ENCODE assay signal across 16 cellular contexts in genomic region chr12:7127916-7128626, GRCh38. TPM values are rescaled to one million over a fixed set of nuclear protein-coding genes. Genes with fewer than 3 reads are reported as not detected.
A peak's percentile ranks its signal among the peaks of the same experiment; 100 is the strongest.
DNase-seq lines count a peak whose midpoint lies in the region; TF ChIP-seq lines count a peak whose summit lies in the region.
"Had no signal": no experiment of that assay in that cellular context is flagged by ENCODE, and none has a peak within 500 bp of the region (broad histone marks: within the 10 kb centered on the region; RNA-seq: fewer than 3 reads in every experiment).

No MANE protein-coding gene starts in this region.

- H2BK15ac ChIP-seq in H9 (ENCODE audit: low read depth, low read length): no peak overlapping the region

- peaks cover 2% of the 10 kb centered on the region for H4K20me1 ChIP-seq in H9 (ENCODE audit: control insufficient read depth, insufficient read depth, insufficient read length)

- H3K4me3 Mint-ChIP-seq in H9: peak overlapping the region; percentile 85 to 86; a peak in 4 of 5 replicates
- H3K4me3 Mint-ChIP-seq in activated CD4-positive, alpha-beta memory T cell treated with anti-CD3 and anti-CD28 coated beads, Interleukin-2, amount 10 ng/mL, durations not matched to agents 7 days and 5 days: peak overlapping the region; percentile 43
- peak overlapping the region; percentile 87 for H3K4me3 Mint-ChIP-seq in progenitor cell of endocrine pancreas (ENCODE audit: low read depth)

- H3K18ac ChIP-seq in H9 (ENCODE audit: insufficient read length, low read depth, low read length): no peak overlapping the region

- no peak overlapping the region for H4K8ac ChIP-seq in H9 (replicated peaks; ENCODE audit: insufficient read length, low read depth, low read length)

- no CpG with 5 or more reads among the region's 17 CpGs for WGBS in H9 (ENCODE audit: extremely low coverage, insufficient read length, low lambda C conversion rate)

- H3K27ac Mint-ChIP-seq in H9: no peak overlapping the region
- no peak overlapping the region for H3K27ac Mint-ChIP-seq in activated CD4-positive, alpha-beta memory T cell treated with anti-CD3 and anti-CD28 coated beads, Interleukin-2, amount 10 ng/mL, durations not matched to agents 7 days and 5 days
- peak overlapping the region; percentile 35 for H3K27ac Mint-ChIP-seq in progenitor cell of endocrine pancreas
- H3K27ac Mint-ChIP-seq: activated T-cell treated with anti-CD3 and anti-CD28 coated beads, Interleukin-2, amount 50 U/mL, for 24 hours had no signal

- H3T11ph ChIP-seq in H9 (ENCODE audit: low read length): no peak overlapping the region

- H3K27me3 Mint-ChIP-seq in H9 (ENCODE audit: low read depth): peaks cover 9% of the 10 kb centered on the region
- no peaks in the 10 kb centered on the region for H3K27me3 Mint-ChIP-seq in activated CD4-positive, alpha-beta memory T cell treated with anti-CD3 and anti-CD28 coated beads, Interleukin-2, amount 10 ng/mL, durations not matched to agents 7 days and 5 days
- no peaks in the 10 kb centered on the region for H3K27me3 Mint-ChIP-seq in progenitor cell of endocrine pancreas
- H3K27me3 Mint-ChIP-seq: activated T-cell treated with anti-CD3 and anti-CD28 coated beads, Interleukin-2, amount 50 U/mL, for 24 hours had no signal

- no peak for TF ChIP-seq CTCF in H9 (conservative IDR thresholded peaks at IDR 0.05)
- no peak for TF ChIP-seq CTCF in progenitor cell of endocrine pancreas (IDR thresholded peaks at IDR 0.05; ENCODE audit: unreplicated experiment)
- TF ChIP-seq CTCF in GM20000 (IDR thresholded peaks at IDR 0.05; ENCODE audit: extremely low read depth, missing control alignments): no peak

- H3K9me3 Mint-ChIP-seq in H9 (no peaks in the 10 kb centered on the region; a peak in 2 of 5 replicates), progenitor cell of endocrine pancreas (ENCODE audit: low read depth) (no peaks in the 10 kb centered on the region)
- no peaks in the 10 kb centered on the region for H3K9me3 Mint-ChIP-seq in activated CD4-positive, alpha-beta memory T cell treated with anti-CD3 and anti-CD28 coated beads, Interleukin-2, amount 10 ng/mL, durations not matched to agents 7 days and 5 days
- H3K9me3 Mint-ChIP-seq: activated T-cell treated with anti-CD3 and anti-CD28 coated beads, Interleukin-2, amount 50 U/mL, for 24 hours had no signal

- H3K27ac ChIP-seq in H9 (ENCODE audit: insufficient read length, low read depth, low read length) (no peak overlapping the region), iPS-20b (ENCODE audit: low read length) (no peak overlapping the region)
- H3K27ac ChIP-seq: C4-2B, epithelial cell of prostate, suprapubic skin had no signal

- H3K27me3 ChIP-seq in H9 (ENCODE audit: insufficient read depth, low read length): no peaks in the 10 kb centered on the region; the same call in 1 of the 2 replicates
- peaks cover 33% of the 10 kb centered on the region for H3K27me3 ChIP-seq in iPS-20b (ENCODE audit: insufficient read depth, low read length)
- H3K27me3 ChIP-seq: suprapubic skin had no signal

- no peak overlapping the region for H3K4me2 ChIP-seq in H9 (ENCODE audit: insufficient read depth, insufficient read length, low read length)

- peaks cover 33 to 50% of the 10 kb centered on the region in 2 experiments for H3K4me1 Mint-ChIP-seq in H9
- H3K4me1 Mint-ChIP-seq in activated CD4-positive, alpha-beta memory T cell treated with anti-CD3 and anti-CD28 coated beads, Interleukin-2, amount 10 ng/mL, durations not matched to agents 7 days and 5 days: peaks cover 34% of the 10 kb centered on the region
- peaks cover 68% of the 10 kb centered on the region for H3K4me1 Mint-ChIP-seq in progenitor cell of endocrine pancreas (ENCODE audit: low read depth)

- intact Hi-C loops in cardiac septum (cut with DNase I): no loop called here

- H3K79me1 ChIP-seq in H9 (ENCODE audit: insufficient read depth, low read depth, low read length, poor library complexity, severe bottlenecking): no peaks in the 10 kb centered on the region

- no peaks in the 10 kb centered on the region for H3K36me3 ChIP-seq in iPS-20b (ENCODE audit: insufficient read depth, low read depth, low read length)
- H3K36me3 ChIP-seq: suprapubic skin had no signal

- no peak overlapping the region for H3K9ac ChIP-seq in H9 (ENCODE audit: extremely low read depth, insufficient read length, low read length)
- H3K9ac ChIP-seq in iPS-20b (ENCODE audit: low read depth, low read length): peak overlapping the region; percentile 34

- H3K4me1 ChIP-seq in H9 (ENCODE audit: insufficient read depth, low read length) (peaks cover 12% of the 10 kb centered on the region; the same call in 1 of the 2 replicates), iPS-20b (ENCODE audit: insufficient read depth, low read length) (peaks cover 12% of the 10 kb centered on the region)

- no peak overlapping the region for H3K23ac ChIP-seq in H9 (ENCODE audit: insufficient read length, low read depth, low read length)

- no peak overlapping the region for H3K56ac ChIP-seq in H9 (ENCODE audit: insufficient read length, low read depth, low read length)

- H3K36me3 Mint-ChIP-seq in H9 (ENCODE audit: insufficient read depth in 1 of 3, low read depth in 3 of 3) (peaks cover 0 to under 1% (median 0%) of the 10 kb centered on the region in 3 experiments; a peak in 3 of 7 replicates), progenitor cell of endocrine pancreas (ENCODE audit: insufficient read depth) (peaks cover 3% of the 10 kb centered on the region)
- peaks cover 24% of the 10 kb centered on the region for H3K36me3 Mint-ChIP-seq in activated CD4-positive, alpha-beta memory T cell treated with anti-CD3 and anti-CD28 coated beads, Interleukin-2, amount 10 ng/mL, durations not matched to agents 7 days and 5 days (ENCODE audit: low read depth)

- CTCF ChIA-PET in activated CD4-positive, alpha-beta memory T cell treated with anti-CD3 and anti-CD28 coated beads, Interleukin-2, amount 10 ng/mL, durations not matched to agents 7 days and 5 days (lab: Charles Lee): no interaction called here

- DNase-seq in H9 (no peak), progenitor cell of endocrine pancreas (ENCODE audit: low spot score, unreplicated experiment) (no peak), cardiac septum (ENCODE audit: low spot score) (no peak), NCI-H526 treated with DMSO at 0.1 percent for 48 hours (lab: John Stamatoyannopoulos, UW) (no peak), iPS-NIHi11 (ENCODE audit: low spot score) (no peak), GM20000 (ENCODE audit: low spot score) (no peak)
- DNase-seq in activated CD4-positive, alpha-beta memory T cell treated with anti-CD3 and anti-CD28 coated beads, Interleukin-2, amount 10 ng/mL, durations not matched to agents 7 days and 5 days: no peak
- DNase-seq: activated T-cell treated with anti-CD3 and anti-CD28 coated beads, Interleukin-2, amount 50 U/mL, for 24 hours; GDM1; hippocampal formation; mesenchymal stem cell; NCI-H1694 had no signal

- H3K14ac ChIP-seq in H9 (ENCODE audit: insufficient read depth, low read length): no peak overlapping the region

- H2BK12ac ChIP-seq in H9 (ENCODE audit: insufficient read length, low read depth, low read length): no peak overlapping the region

- no peak overlapping the region for H2AFZ ChIP-seq in H9 (ENCODE audit: low read length)

- no peak overlapping the region for H3K4ac ChIP-seq in H9 (ENCODE audit: low read depth, low read length)

- H2BK120ac ChIP-seq in H9 (ENCODE audit: low read depth, low read length, poor library complexity, severe bottlenecking): no peak overlapping the region

- H4K5ac ChIP-seq in H9 (ENCODE audit: insufficient read length, low read depth, low read length): no peak overlapping the region

- H2AK5ac ChIP-seq in H9 (ENCODE audit: insufficient read length, low read length): no peak overlapping the region

- no peak overlapping the region for H3K4me3 ChIP-seq in iPS-20b (ENCODE audit: low read length)
- H3K4me3 ChIP-seq: suprapubic skin had no signal

- H4K91ac ChIP-seq in H9 (ENCODE audit: insufficient read length, low read depth, low read length): no peak overlapping the region

- H2BK5ac ChIP-seq in H9 (ENCODE audit: insufficient read length, low read length): no peak overlapping the region

- H3K9me3 ChIP-seq in H9 (ENCODE audit: control insufficient read depth, low read depth, low read length) (no peaks in the 10 kb centered on the region), iPS-20b (ENCODE audit: insufficient read depth, low read depth, low read length) (no peaks in the 10 kb centered on the region)
- H3K9me3 ChIP-seq: suprapubic skin had no signal

- H3K79me2 ChIP-seq in H9 (ENCODE audit: insufficient read depth, low read length): no peaks in the 10 kb centered on the region

- peaks cover 17% of the 10 kb centered on the region for H3K23me2 ChIP-seq in H9 (ENCODE audit: insufficient read length, low read depth, low read length, poor library complexity, severe bottlenecking)

- H2BK20ac ChIP-seq in H9 (ENCODE audit: low read depth, low read length, poor library complexity, severe bottlenecking): no peak overlapping the region

- POLR2A ChIA-PET in activated CD4-positive, alpha-beta memory T cell treated with anti-CD3 and anti-CD28 coated beads, Interleukin-2, amount 10 ng/mL, durations not matched to agents 7 days and 5 days (lab: Charles Lee): no interaction called here

RNA-seq across cellular contexts. Expression of gene RBP5, which starts 0.6 kb away (rescaled TPM):
- total RNA-seq in H9 (2021) (2.1 and 2.7 TPM in 2 replicates), progenitor cell of endocrine pancreas (5.8 and 7.6 TPM in 2 replicates), cardiac septum (0.62 TPM)
- 1 to 10 TPM in 1 of 2 experiments, under 1 TPM in 1; 0.86 to 1.8 TPM for total RNA-seq in activated CD4-positive, alpha-beta memory T cell treated with anti-CD3 and anti-CD28 coated beads, Interleukin-2, amount 10 ng/mL, durations not matched to agents 7 days and 5 days

RNA-seq across cellular contexts. Expression of gene CLSTN3, which starts 2.1 kb away (rescaled TPM):
- 25.0 and 26.2 TPM in 2 replicates for total RNA-seq in H9 (2021)
- total RNA-seq in activated CD4-positive, alpha-beta memory T cell treated with anti-CD3 and anti-CD28 coated beads, Interleukin-2, amount 10 ng/mL, durations not matched to agents 7 days and 5 days: 100 to 1,000 TPM; 148 to 152 TPM
- 202 and 204 TPM in 2 replicates for total RNA-seq in progenitor cell of endocrine pancreas
- total RNA-seq in cardiac septum: 5.7 TPM

RNA-seq across cellular contexts. Expression of gene C1RL, which starts 19.1 kb away (rescaled TPM):
- total RNA-seq in H9 (2021) (14.4 and 15.1 TPM in 2 replicates), progenitor cell of endocrine pancreas (95.9 and 105 TPM in 2 replicates), cardiac septum (10.5 TPM)
- total RNA-seq in activated CD4-positive, alpha-beta memory T cell treated with anti-CD3 and anti-CD28 coated beads, Interleukin-2, amount 10 ng/mL, durations not matched to agents 7 days and 5 days: 10 to 100 TPM; 26.5 to 28.8 TPM

RNA-seq across cellular contexts. Expression of gene C1R, which starts 35.8 kb away (rescaled TPM):
- total RNA-seq in H9 (2021) (11.4 and 11.5 TPM in 2 replicates), progenitor cell of endocrine pancreas (10.2 and 10.3 TPM in 2 replicates), cardiac septum (96.9 TPM)
- 1 to 10 TPM; 2.7 to 3.8 TPM for total RNA-seq in activated CD4-positive, alpha-beta memory T cell treated with anti-CD3 and anti-CD28 coated beads, Interleukin-2, amount 10 ng/mL, durations not matched to agents 7 days and 5 days
